ENCODE assay signal across 1 cellular context in the genomic region with DNA sequence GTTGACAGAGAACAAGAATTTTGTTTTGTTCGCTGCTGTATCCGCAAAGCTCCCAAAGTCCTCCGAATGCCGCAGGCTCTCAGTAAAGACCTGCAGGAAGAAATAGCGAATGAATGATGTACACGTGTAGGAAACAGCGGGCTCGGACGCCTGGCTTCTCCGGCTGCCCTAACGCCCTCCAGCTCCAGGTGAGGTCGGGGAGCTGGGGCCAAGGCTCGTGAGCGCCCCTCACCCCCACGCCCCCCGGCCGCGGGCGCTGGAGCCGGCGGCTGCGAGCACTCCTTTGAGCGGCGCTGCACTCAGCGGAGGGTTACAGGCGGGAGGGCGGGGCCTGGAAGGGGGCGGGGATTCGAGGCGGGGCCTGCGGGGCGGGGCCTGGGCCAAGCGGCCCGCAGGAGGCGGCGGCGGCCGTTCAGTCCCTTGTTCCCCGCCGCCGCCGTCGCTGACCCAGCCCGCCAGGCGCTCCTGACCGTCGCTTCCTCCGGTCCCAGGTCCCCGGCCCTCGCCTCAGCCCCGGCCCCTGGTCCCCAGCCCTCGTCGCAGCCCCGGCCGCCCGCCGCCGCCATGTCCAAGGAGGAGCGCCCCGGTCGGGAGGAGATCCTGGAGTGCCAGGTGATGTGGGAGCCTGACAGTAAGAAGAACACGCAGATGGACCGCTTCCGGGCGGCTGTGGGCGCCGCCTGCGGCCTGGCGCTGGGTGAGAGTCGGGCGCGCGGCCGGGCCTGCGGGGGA.
TF ChIP-seq lines count a peak whose summit lies in the region.

A gene with protein sequence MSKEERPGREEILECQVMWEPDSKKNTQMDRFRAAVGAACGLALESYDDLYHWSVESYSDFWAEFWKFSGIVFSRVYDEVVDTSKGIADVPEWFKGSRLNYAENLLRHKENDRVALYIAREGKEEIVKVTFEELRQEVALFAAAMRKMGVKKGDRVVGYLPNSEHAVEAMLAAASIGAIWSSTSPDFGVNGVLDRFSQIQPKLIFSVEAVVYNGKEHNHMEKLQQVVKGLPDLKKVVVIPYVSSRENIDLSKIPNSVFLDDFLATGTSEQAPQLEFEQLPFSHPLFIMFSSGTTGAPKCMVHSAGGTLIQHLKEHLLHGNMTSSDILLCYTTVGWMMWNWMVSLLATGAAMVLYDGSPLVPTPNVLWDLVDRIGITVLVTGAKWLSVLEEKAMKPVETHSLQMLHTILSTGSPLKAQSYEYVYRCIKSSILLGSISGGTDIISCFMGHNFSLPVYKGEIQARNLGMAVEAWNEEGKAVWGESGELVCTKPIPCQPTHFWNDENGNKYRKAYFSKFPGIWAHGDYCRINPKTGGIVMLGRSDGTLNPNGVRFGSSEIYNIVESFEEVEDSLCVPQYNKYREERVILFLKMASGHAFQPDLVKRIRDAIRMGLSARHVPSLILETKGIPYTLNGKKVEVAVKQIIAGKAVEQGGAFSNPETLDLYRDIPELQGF (plus strand): TSS at position 415 of the 732 bp plus-strand sequence. CDS start 150 bp downstream, at position 565.

TF ChIP-seq in HCT116, 20 proteins besides CTCF, POLR2A, EP300 and RAD21:
- TF ChIP-seq EGR1 (IDR thresholded peaks at IDR 0.05; ENCODE audit: low read depth) (no peak), EZH2phosphoT487 (IDR thresholded peaks at IDR 0.05; ENCODE audit: borderline replicate concordance) (no peak), ELF1 (IDR thresholded peaks at IDR 0.05; ENCODE audit: borderline replicate concordance, low read depth) (no peak), SIN3A (IDR thresholded peaks at IDR 0.05; ENCODE audit: low read depth) (no peak; the same call in 1 of the 2 replicates), YY1 (IDR thresholded peaks at IDR 0.05; ENCODE audit: extremely low read depth, insufficient replicate concordance, low read depth, low read length) (peak; percentile 15), CEBPB (IDR thresholded peaks at IDR 0.05; ENCODE audit: low read depth) (no peak), FOSL1 (IDR thresholded peaks at IDR 0.05; ENCODE audit: low read depth) (no peak), EZH2 (IDR thresholded peaks at IDR 0.05) (no peak), POLR2AphosphoS5 (IDR thresholded peaks at IDR 0.05; ENCODE audit: low read depth, low read length) (peak; percentile 90), ZFX (IDR thresholded peaks at IDR 0.05) (peak; percentile 67; the same call in 1 of the 2 replicates), TCF7L2 (IDR thresholded peaks at IDR 0.05; ENCODE audit: borderline replicate concordance, extremely low read depth, insufficient read depth, insufficient read length) (no peak), CBX3 (IDR thresholded peaks at IDR 0.05; ENCODE audit: low read depth) (no peak), ZNF274 (IDR thresholded peaks at IDR 0.05; ENCODE audit: low read depth, low read length) (no peak), SRF (IDR thresholded peaks at IDR 0.05; ENCODE audit: low read depth) (no peak), JUND (IDR thresholded peaks at IDR 0.05) (no peak), SP1 (IDR thresholded peaks at IDR 0.05; ENCODE audit: low read depth) (no peak; the same call in 1 of the 2 replicates)
- TF ChIP-seq, protein P1, sequence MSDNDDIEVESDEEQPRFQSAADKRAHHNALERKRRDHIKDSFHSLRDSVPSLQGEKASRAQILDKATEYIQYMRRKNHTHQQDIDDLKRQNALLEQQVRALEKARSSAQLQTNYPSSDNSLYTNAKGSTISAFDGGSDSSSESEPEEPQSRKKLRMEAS (IDR thresholded peaks at IDR 0.05), result no peak
- TF ChIP-seq, protein P2, sequence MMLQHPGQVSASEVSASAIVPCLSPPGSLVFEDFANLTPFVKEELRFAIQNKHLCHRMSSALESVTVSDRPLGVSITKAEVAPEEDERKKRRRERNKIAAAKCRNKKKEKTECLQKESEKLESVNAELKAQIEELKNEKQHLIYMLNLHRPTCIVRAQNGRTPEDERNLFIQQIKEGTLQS (IDR thresholded peaks at IDR 0.05), result no peak
- TF ChIP-seq, protein P3, sequence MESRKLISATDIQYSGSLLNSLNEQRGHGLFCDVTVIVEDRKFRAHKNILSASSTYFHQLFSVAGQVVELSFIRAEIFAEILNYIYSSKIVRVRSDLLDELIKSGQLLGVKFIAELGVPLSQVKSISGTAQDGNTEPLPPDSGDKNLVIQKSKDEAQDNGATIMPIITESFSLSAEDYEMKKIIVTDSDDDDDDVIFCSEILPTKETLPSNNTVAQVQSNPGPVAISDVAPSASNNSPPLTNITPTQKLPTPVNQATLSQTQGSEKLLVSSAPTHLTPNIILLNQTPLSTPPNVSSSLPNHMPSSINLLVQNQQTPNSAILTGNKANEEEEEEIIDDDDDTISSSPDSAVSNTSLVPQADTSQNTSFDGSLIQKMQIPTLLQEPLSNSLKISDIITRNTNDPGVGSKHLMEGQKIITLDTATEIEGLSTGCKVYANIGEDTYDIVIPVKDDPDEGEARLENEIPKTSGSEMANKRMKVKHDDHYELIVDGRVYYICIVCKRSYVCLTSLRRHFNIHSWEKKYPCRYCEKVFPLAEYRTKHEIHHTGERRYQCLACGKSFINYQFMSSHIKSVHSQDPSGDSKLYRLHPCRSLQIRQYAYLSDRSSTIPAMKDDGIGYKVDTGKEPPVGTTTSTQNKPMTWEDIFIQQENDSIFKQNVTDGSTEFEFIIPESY (IDR thresholded peaks at IDR 0.05; ENCODE audit: extremely low read depth, insufficient replicate concordance, low read length), result no peak
- TF ChIP-seq, protein P4, sequence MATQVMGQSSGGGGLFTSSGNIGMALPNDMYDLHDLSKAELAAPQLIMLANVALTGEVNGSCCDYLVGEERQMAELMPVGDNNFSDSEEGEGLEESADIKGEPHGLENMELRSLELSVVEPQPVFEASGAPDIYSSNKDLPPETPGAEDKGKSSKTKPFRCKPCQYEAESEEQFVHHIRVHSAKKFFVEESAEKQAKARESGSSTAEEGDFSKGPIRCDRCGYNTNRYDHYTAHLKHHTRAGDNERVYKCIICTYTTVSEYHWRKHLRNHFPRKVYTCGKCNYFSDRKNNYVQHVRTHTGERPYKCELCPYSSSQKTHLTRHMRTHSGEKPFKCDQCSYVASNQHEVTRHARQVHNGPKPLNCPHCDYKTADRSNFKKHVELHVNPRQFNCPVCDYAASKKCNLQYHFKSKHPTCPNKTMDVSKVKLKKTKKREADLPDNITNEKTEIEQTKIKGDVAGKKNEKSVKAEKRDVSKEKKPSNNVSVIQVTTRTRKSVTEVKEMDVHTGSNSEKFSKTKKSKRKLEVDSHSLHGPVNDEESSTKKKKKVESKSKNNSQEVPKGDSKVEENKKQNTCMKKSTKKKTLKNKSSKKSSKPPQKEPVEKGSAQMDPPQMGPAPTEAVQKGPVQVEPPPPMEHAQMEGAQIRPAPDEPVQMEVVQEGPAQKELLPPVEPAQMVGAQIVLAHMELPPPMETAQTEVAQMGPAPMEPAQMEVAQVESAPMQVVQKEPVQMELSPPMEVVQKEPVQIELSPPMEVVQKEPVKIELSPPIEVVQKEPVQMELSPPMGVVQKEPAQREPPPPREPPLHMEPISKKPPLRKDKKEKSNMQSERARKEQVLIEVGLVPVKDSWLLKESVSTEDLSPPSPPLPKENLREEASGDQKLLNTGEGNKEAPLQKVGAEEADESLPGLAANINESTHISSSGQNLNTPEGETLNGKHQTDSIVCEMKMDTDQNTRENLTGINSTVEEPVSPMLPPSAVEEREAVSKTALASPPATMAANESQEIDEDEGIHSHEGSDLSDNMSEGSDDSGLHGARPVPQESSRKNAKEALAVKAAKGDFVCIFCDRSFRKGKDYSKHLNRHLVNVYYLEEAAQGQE (IDR thresholded peaks at IDR 0.05; ENCODE audit: low read depth), result no peak
